Comparison of ENCODE assay signal across 12 cellular contexts in genomic region chr1:56375184-56375837, GRCh38.
DNase-seq lines count a peak whose midpoint lies in the region; ATAC-seq, FAIRE-seq and TF ChIP-seq lines count a peak whose summit lies in the region.
"Had no signal": no experiment of that assay in that cellular context is flagged by ENCODE, and none has a peak within 500 bp of the region (broad histone marks: within the 10 kb centered on the region; RNA-seq: fewer than 3 reads in every experiment).

No MANE protein-coding gene starts in this region.

- FAIRE-seq in GM12878 (lab: Jason Lieb, UNC) = no peak
- FAIRE-seq: keratinocyte had no signal

- TF ChIP-seq CTCF in GM12878 (IDR thresholded peaks at IDR 0.05 in 2 of 3, conservative IDR thresholded peaks at IDR 0.05 in 1 of 3; ENCODE audit: control insufficient read depth in 2 of 3, extremely low read depth in 1 of 3, insufficient read depth in 1 of 3, low read depth in 3 of 3, low read length in 3 of 3) (no peak), neural progenitor cell (IDR thresholded peaks at IDR 0.05) (no peak), foreskin keratinocyte (conservative IDR thresholded peaks at IDR 0.05) (no peak)
- no peak for TF ChIP-seq CTCF in CD4-positive, alpha-beta T cell (IDR thresholded peaks at IDR 0.05)

- POLR2A ChIA-PET in GM12878 (lab: Charles Lee) = interaction anchor here (0.7 kb wide), 1 partner anchor 114 kb away, joined by 4 read pairs; no protein-coding TSS in a partner anchor
- POLR2A ChIA-PET in CD4-positive, alpha-beta T cell (lab: Charles Lee) = no interaction called here

- no peak overlapping the region for H3K27ac Mint-ChIP-seq in neural progenitor cell
- H3K27ac Mint-ChIP-seq in CD4-positive, alpha-beta T cell = no peak overlapping the region
- H3K27ac Mint-ChIP-seq: activated B cell treated with CpG ODN at 0.5 μM for 24 hours had no signal

- no peaks in the 10 kb centered on the region for H4K20me1 ChIP-seq in GM12878 (ENCODE audit: control insufficient read depth, insufficient read depth)
- no peaks in the 10 kb centered on the region for H4K20me1 ChIP-seq in neural progenitor cell (ENCODE audit: low read depth)

- CTCF ChIA-PET in GM12878 (lab: Yijun Ruan, JAX) = no interaction called here
- CTCF ChIA-PET in CD4-positive, alpha-beta T cell (lab: Charles Lee) = no interaction called here

- H3K36me3 ChIP-seq in GM12878 (ENCODE audit: control insufficient read depth in 2 of 2, insufficient read depth in 2 of 2, low read length in 1 of 2) (no peaks in the 10 kb centered on the region), neural progenitor cell (no peaks in the 10 kb centered on the region)

- no peak for TF ChIP-seq RAD21 in GM12878 (IDR thresholded peaks at IDR 0.05; ENCODE audit: insufficient read depth, low read depth, low read length)

- no TSS peak for BruUV-seq in GM12878 (replicated peaks; lab: Mats Ljungman, UMichigan)

- H3K4me1 ChIP-seq in GM12878 (ENCODE audit: control insufficient read depth, insufficient read depth, low read length) (no peaks in the 10 kb centered on the region), neural progenitor cell (peaks cover 54% of the 10 kb centered on the region), foreskin keratinocyte (no peaks in the 10 kb centered on the region)

- H3F3A ChIP-seq in neural progenitor cell (ENCODE audit: low read depth) = peaks cover 31% of the 10 kb centered on the region

- no peak overlapping the region for H3K4me2 ChIP-seq in GM12878 (ENCODE audit: control insufficient read depth, insufficient read depth)
- peak overlapping the region; percentile 67 for H3K4me2 ChIP-seq in neural progenitor cell

- no peaks in the 10 kb centered on the region for H3K79me2 ChIP-seq in GM12878 (ENCODE audit: control insufficient read depth, insufficient read depth, low read length)
- no peaks in the 10 kb centered on the region for H3K79me2 ChIP-seq in neural progenitor cell (ENCODE audit: low read depth)

- peak; percentile 60 for ATAC-seq in GM12878
- no peak for ATAC-seq in HG02970 (IDR thresholded peaks at IDR 0.05; ENCODE audit: low FRiP score, unreplicated experiment)
- no peak for ATAC-seq in foreskin keratinocyte
- ATAC-seq in CD4-positive, alpha-beta T cell (ENCODE audit: poor library complexity) = no peak
- ATAC-seq: activated T-cell treated with anti-CD3 and anti-CD28 coated beads, Interleukin-2, amount 50 U/mL, for 4 hours had no signal

- in situ Hi-C loops in GM12878 (cut with MboI) = no loop called here

- H3K9ac ChIP-seq in GM12878 (ENCODE audit: control insufficient read depth, insufficient read depth, low read length) (no peak overlapping the region), neural progenitor cell (no peak overlapping the region)

- H3K9me3 ChIP-seq in GM12878 (replicated peaks; ENCODE audit: control insufficient read depth, insufficient read depth, low read length) (no peaks in the 10 kb centered on the region), neural progenitor cell (ENCODE audit: low read depth) (no peaks in the 10 kb centered on the region)
- H3K9me3 ChIP-seq in CD4-positive, alpha-beta T cell (ENCODE audit: control insufficient read depth, low read length) = no peaks in the 10 kb centered on the region

- peaks cover 43% of the 10 kb centered on the region for H3K4me1 Mint-ChIP-seq in neural progenitor cell
- H3K4me1 Mint-ChIP-seq in CD4-positive, alpha-beta T cell (ENCODE audit: low read depth) = no peaks in the 10 kb centered on the region

- H3K27me3 ChIP-seq in GM12878 (replicated peaks in 1 of 2; ENCODE audit: control insufficient read depth in 2 of 2, insufficient read depth in 2 of 2, low read length in 1 of 2) = no peaks in the 10 kb centered on the region; a peak in 1 of 4 replicates
- no peaks in the 10 kb centered on the region for H3K27me3 ChIP-seq in neural progenitor cell
- no peaks in the 10 kb centered on the region for H3K27me3 ChIP-seq in foreskin keratinocyte
- H3K27me3 ChIP-seq in CD4-positive, alpha-beta T cell (ENCODE audit: control insufficient read depth, insufficient read depth, low read length) = no peaks in the 10 kb centered on the region

- H3K4me3 Mint-ChIP-seq in neural progenitor cell = peak overlapping the region; percentile 19
- H3K4me3 Mint-ChIP-seq in CD4-positive, alpha-beta T cell = no peak overlapping the region
- H3K4me3 Mint-ChIP-seq: activated B cell treated with CpG ODN at 0.5 μM for 24 hours; activated T-cell treated with anti-CD3 and anti-CD28 coated beads, Interleukin-2, amount 50 U/mL, for 4 hours had no signal

- no peak overlapping the region for H2AFZ ChIP-seq in GM12878 (ENCODE audit: control insufficient read depth, low read depth, low read length)
- peak overlapping the region; percentile 28 for H2AFZ ChIP-seq in neural progenitor cell (replicated peaks)

- 6% methylated on average over 5 of the region's 5 CpGs for WGBS in GM12878 (ENCODE audit: insufficient coverage, insufficient replicate concordance, low lambda C conversion rate, missing lambda C conversion rate)

- H3K4me3 ChIP-seq in GM12878 = no peak overlapping the region
- peak overlapping the region; percentile 17 for H3K4me3 ChIP-seq in neural progenitor cell

- H3K9me3 Mint-ChIP-seq in neural progenitor cell = no peaks in the 10 kb centered on the region
- H3K9me3 Mint-ChIP-seq in CD4-positive, alpha-beta T cell = no peaks in the 10 kb centered on the region
- H3K9me3 Mint-ChIP-seq: activated B cell treated with CpG ODN at 0.5 μM for 24 hours; activated T-cell treated with anti-CD3 and anti-CD28 coated beads, Interleukin-2, amount 50 U/mL, for 4 hours had no signal

- no peak overlapping the region for H3K27ac ChIP-seq in GM12878 (ENCODE audit: control insufficient read depth, insufficient read depth)
- peak overlapping the region; percentile 38 for H3K27ac ChIP-seq in neural progenitor cell
- H3K27ac ChIP-seq in foreskin keratinocyte = no peak overlapping the region
- no peak overlapping the region for H3K27ac ChIP-seq in CD4-positive, alpha-beta T cell (ENCODE audit: low read depth, low read length)
- H3K27ac ChIP-seq: C4-2B had no signal

- no peak for TF ChIP-seq EP300 in GM12878 (IDR thresholded peaks at IDR 0.05; ENCODE audit: borderline replicate concordance in 1 of 2, control insufficient read depth in 1 of 2, low read depth in 2 of 2, low read length in 2 of 2)

- RAD21 ChIA-PET in GM12878 (lab: Charles Lee; ENCODE audit: unreplicated experiment) = interaction anchor here (1.2 to 1.7 kb wide), 3 partner anchors 41 to 79 kb away, joined by 3 to 5 read pairs (median 3); no protein-coding TSS in a partner anchor

- intact Hi-C loops in GM12878 (cut with micrococcal nuclease; ENCODE audit: unreplicated experiment) = no loop called here
- intact Hi-C loops in CD4-positive, alpha-beta T cell (cut with DNase I, micrococcal nuclease) = no loop called here

- DNase-seq in DMS53 treated with DMSO at 0.1 percent for 48 hours (lab: John Stamatoyannopoulos, UW; ENCODE audit: unreplicated experiment) (peak; percentile 81), NCI-H1694 (lab: John Stamatoyannopoulos, UW) (peak; percentile 17), GM12878 (ENCODE audit: low read depth, low spot score) (no peak), neural progenitor cell (ENCODE audit: low spot score) (peak; percentile 66), C1 segment of cervical spinal cord (lab: John Stamatoyannopoulos, UW) (no peak), foreskin keratinocyte (no peak)
- DNase-seq in CD4-positive, alpha-beta T cell = no peak
- DNase-seq: activated B cell treated with CpG ODN at 0.5 μM for 24 hours; activated T-cell treated with anti-CD3 and anti-CD28 coated beads, Interleukin-2, amount 50 U/mL, for 4 hours had no signal

- SMC1A ChIA-PET in GM12878 (lab: Charles Lee; ENCODE audit: uncharacterized antibody, unreplicated experiment) = interaction anchor here (1.2 to 1.6 kb wide), 2 partner anchors 12 to 33 kb away, joined by 3 to 5 read pairs; no protein-coding TSS in a partner anchor

- peaks cover 2% of the 10 kb centered on the region for H3K27me3 Mint-ChIP-seq in neural progenitor cell (ENCODE audit: insufficient read depth, low read depth)
- no peaks in the 10 kb centered on the region for H3K27me3 Mint-ChIP-seq in CD4-positive, alpha-beta T cell

- no peaks in the 10 kb centered on the region for H3K36me3 Mint-ChIP-seq in neural progenitor cell
- no peaks in the 10 kb centered on the region for H3K36me3 Mint-ChIP-seq in CD4-positive, alpha-beta T cell (ENCODE audit: low read depth)

- TF ChIP-seq POLR2A in GM12878 (IDR thresholded peaks at IDR 0.05; ENCODE audit: low read depth, low read length) = no peak

TF ChIP-seq in GM12878, 131 proteins besides CTCF, POLR2A, EP300 and RAD21 (continues in another document):
- no peak for TF ChIP-seq E2F8 (IDR thresholded peaks at IDR 0.05; ENCODE audit: low read depth, partially characterized antibody)

Comparison
In these comparisons a context has a peak if more than half of its experiments do, and no peak if none do; other contexts are left out.
1. DNase-seq: peak in DMS53 treated with DMSO at 0.1 percent for 48 hours (single experiment), NCI-H1694 (single experiment) and neural progenitor cell (single experiment); none in GM12878 (single experiment), C1 segment of cervical spinal cord (0 of 14), foreskin keratinocyte (0 of 2) and CD4-positive, alpha-beta T cell (0 of 10).